16 cellular contexts compared by ENCODE assay signal in the genomic region with DNA sequence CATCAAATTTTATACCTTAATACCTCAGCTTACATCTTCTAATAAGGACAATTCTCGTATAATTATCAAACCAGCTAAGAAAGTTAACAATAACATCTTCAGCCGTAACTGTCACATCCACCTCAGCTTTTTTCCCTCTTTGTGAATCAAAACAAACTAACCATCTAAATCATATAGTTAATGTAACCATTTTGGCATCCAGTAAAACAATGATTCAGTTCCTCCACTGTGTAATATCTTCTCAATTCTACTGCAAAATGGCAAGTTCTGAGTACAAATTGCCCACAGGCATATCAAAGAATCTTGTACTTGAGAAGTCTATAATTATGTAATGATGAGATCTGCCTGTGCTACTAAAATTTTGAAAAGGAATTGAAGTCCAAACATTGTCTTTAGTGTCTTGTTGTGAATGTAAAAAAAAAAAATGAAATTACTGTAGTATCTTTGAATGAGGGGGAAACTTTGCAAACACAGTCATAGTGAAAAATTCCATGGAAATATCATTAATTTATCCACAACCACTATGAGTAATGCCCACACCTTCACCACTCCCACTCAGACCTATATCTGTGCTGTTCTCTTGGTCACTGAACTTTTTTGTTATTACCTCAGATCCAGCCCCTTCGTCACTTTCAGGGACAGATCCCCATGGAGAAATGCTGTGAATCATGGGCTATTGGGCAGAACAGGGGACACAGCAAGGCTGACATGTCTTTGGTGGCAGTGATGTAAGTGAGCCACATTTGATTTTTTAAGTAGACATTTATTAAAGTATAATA.
DNase-seq lines count a peak whose midpoint lies in the region; ATAC-seq and TF ChIP-seq lines count a peak whose summit lies in the region.
"Had no signal": no experiment of that assay in that cellular context is flagged by ENCODE, and none has a peak within 500 bp of the region (broad histone marks: within the 10 kb centered on the region; RNA-seq: fewer than 3 reads in every experiment).

No MANE protein-coding gene starts in this region.

- H3K36me3 Mint-ChIP-seq in endodermal cell (ENCODE audit: low read depth): no peaks in the 10 kb centered on the region
- H3K36me3 Mint-ChIP-seq in stimulated activated effector memory CD8-positive, alpha-beta T cell treated with anti-CD3 and anti-CD28 coated beads, Interleukin-12 subunit alpha, Interleukin-12 subunit beta, amount 100 ng/mL, for 72 hours: no peaks in the 10 kb centered on the region
- H3K36me3 Mint-ChIP-seq: CD8-positive, alpha-beta memory T cell had no signal

- no peak overlapping the region for H3K4me2 ChIP-seq in hepatocyte

- H3K27ac Mint-ChIP-seq in endodermal cell: no peak overlapping the region
- H3K27ac Mint-ChIP-seq in stimulated activated effector memory CD8-positive, alpha-beta T cell treated with anti-CD3 and anti-CD28 coated beads, Interleukin-12 subunit alpha, Interleukin-12 subunit beta, amount 100 ng/mL, for 72 hours: no peak overlapping the region
- H3K27ac Mint-ChIP-seq: CD8-positive, alpha-beta memory T cell had no signal

- H3K9me3 ChIP-seq in RWPE2 (ENCODE audit: severe bottlenecking): no peaks in the 10 kb centered on the region
- H3K9me3 ChIP-seq in endodermal cell (ENCODE audit: control insufficient read depth, low read length): peaks cover 11% of the 10 kb centered on the region
- no peaks in the 10 kb centered on the region for H3K9me3 ChIP-seq in hepatocyte (ENCODE audit: low read depth)
- H3K9me3 ChIP-seq: Peyer's patch had no signal

- peaks cover 12% of the 10 kb centered on the region for H3K4me1 ChIP-seq in RWPE2 (ENCODE audit: insufficient read depth, poor library complexity, severe bottlenecking)
- H3K4me1 ChIP-seq in endodermal cell (ENCODE audit: control insufficient read depth, insufficient read depth, low read length): no peaks in the 10 kb centered on the region
- H3K4me1 ChIP-seq in hepatocyte (ENCODE audit: insufficient read depth): no peaks in the 10 kb centered on the region
- H3K4me1 ChIP-seq: Peyer's patch had no signal

- H3K9me3 Mint-ChIP-seq in endodermal cell: peaks cover 7% of the 10 kb centered on the region
- H3K9me3 Mint-ChIP-seq in stimulated activated effector memory CD8-positive, alpha-beta T cell treated with anti-CD3 and anti-CD28 coated beads, Interleukin-12 subunit alpha, Interleukin-12 subunit beta, amount 100 ng/mL, for 72 hours: peaks cover 11% of the 10 kb centered on the region

- H3K36me3 ChIP-seq in RWPE2 (ENCODE audit: low read depth) (no peaks in the 10 kb centered on the region), endodermal cell (ENCODE audit: control insufficient read depth, insufficient read depth, low read length) (no peaks in the 10 kb centered on the region), hepatocyte (replicated peaks; ENCODE audit: insufficient read depth, low read depth) (no peaks in the 10 kb centered on the region)
- H3K36me3 ChIP-seq: Peyer's patch had no signal

- H3K4me3 Mint-ChIP-seq in endodermal cell: no peak overlapping the region
- H3K4me3 Mint-ChIP-seq in stimulated activated effector memory CD8-positive, alpha-beta T cell treated with anti-CD3 and anti-CD28 coated beads, Interleukin-12 subunit alpha, Interleukin-12 subunit beta, amount 100 ng/mL, for 72 hours: no peak overlapping the region
- H3K4me3 Mint-ChIP-seq: CD8-positive, alpha-beta memory T cell had no signal

- TF ChIP-seq CTCF in RWPE2 (IDR thresholded peaks at IDR 0.05; ENCODE audit: poor library complexity, severe bottlenecking): no peak
- no peak for TF ChIP-seq CTCF in endodermal cell (conservative IDR thresholded peaks at IDR 0.05)
- no peak for TF ChIP-seq CTCF in hepatocyte (IDR thresholded peaks at IDR 0.05; ENCODE audit: poor library complexity)

- H3K79me2 ChIP-seq in hepatocyte: no peaks in the 10 kb centered on the region

- no peak overlapping the region for H2AFZ ChIP-seq in hepatocyte

- no peak overlapping the region for H3K4me3 ChIP-seq in RWPE2 (ENCODE audit: severe bottlenecking)
- H3K4me3 ChIP-seq in endodermal cell (ENCODE audit: low read length): peak overlapping the region; percentile 14
- H3K4me3 ChIP-seq in hepatocyte: no peak overlapping the region
- H3K4me3 ChIP-seq: Peyer's patch had no signal

- no peaks in the 10 kb centered on the region for H3K9me2 ChIP-seq in hepatocyte (replicated peaks; ENCODE audit: insufficient read depth)

- DNase-seq in stimulated activated CD4-positive, alpha-beta T cell treated with anti-CD3 and anti-CD28 coated beads, Interleukin-1b, Interleukin-23, amount 100 ng/mL, for 48 hours: peak; percentile 5
- DNase-seq in stimulated activated CD4-positive, alpha-beta T cell treated with anti-CD3 and anti-CD28 coated beads, Interleukin-4, amount 100 ng/mL, for 4 hours: no peak
- DNase-seq in RWPE2 (ENCODE audit: low spot score) (no peak), endodermal cell (no peak), NCI-H1436 (lab: John Stamatoyannopoulos, UW) (no peak), hepatocyte (ENCODE audit: low spot score) (no peak)
- no peak for DNase-seq in stimulated activated effector memory CD8-positive, alpha-beta T cell treated with anti-CD3 and anti-CD28 coated beads, Interleukin-12 subunit alpha, Interleukin-12 subunit beta, amount 100 ng/mL, for 72 hours (ENCODE audit: low spot score in 2 of 2)
- DNase-seq: CD8-positive, alpha-beta memory T cell; EL; KBM-7; NCI-H1105; NCI-H187 treated with DMSO at 0.1 percent for 48 hours; NCI-H446 treated with DMSO at 0.1 percent for 48 hours; NCI-H774; Peyer's patch; SIG-M5 had no signal

- H3K27me3 ChIP-seq in RWPE2 (ENCODE audit: insufficient read depth, poor library complexity, severe bottlenecking) (no peaks in the 10 kb centered on the region), endodermal cell (ENCODE audit: control insufficient read depth, insufficient read depth, low read length, poor library complexity, severe bottlenecking) (no peaks in the 10 kb centered on the region), hepatocyte (no peaks in the 10 kb centered on the region)
- H3K27me3 ChIP-seq: Peyer's patch had no signal

- H3K27ac ChIP-seq in RWPE2 (ENCODE audit: poor library complexity, severe bottlenecking) (peak overlapping the region; percentile 12), endodermal cell (ENCODE audit: low read depth, low read length) (no peak overlapping the region), hepatocyte (no peak overlapping the region)
- H3K27ac ChIP-seq: Peyer's patch had no signal

- no peaks in the 10 kb centered on the region for H4K20me1 ChIP-seq in hepatocyte (ENCODE audit: insufficient read depth, poor library complexity, severe bottlenecking)

- H3K27me3 Mint-ChIP-seq in endodermal cell (ENCODE audit: insufficient read depth): no peaks in the 10 kb centered on the region
- H3K27me3 Mint-ChIP-seq: CD8-positive, alpha-beta memory T cell had no signal

- peak; percentile 58 for ATAC-seq in RWPE2 (ENCODE audit: low read depth)
- ATAC-seq in stimulated activated effector memory CD8-positive, alpha-beta T cell treated with anti-CD3 and anti-CD28 coated beads, Interleukin-12 subunit alpha, Interleukin-12 subunit beta, amount 100 ng/mL, for 72 hours: peak; percentile 51

- H3K4me1 Mint-ChIP-seq in endodermal cell: peaks cover 11% of the 10 kb centered on the region
- no peaks in the 10 kb centered on the region for H3K4me1 Mint-ChIP-seq in stimulated activated effector memory CD8-positive, alpha-beta T cell treated with anti-CD3 and anti-CD28 coated beads, Interleukin-12 subunit alpha, Interleukin-12 subunit beta, amount 100 ng/mL, for 72 hours
- H3K4me1 Mint-ChIP-seq: CD8-positive, alpha-beta memory T cell had no signal

- 67 to 95% methylated on average over 1 to 3 of the region's 3 CpGs for WGBS in endodermal cell (ENCODE audit: insufficient coverage in 1 of 2, insufficient read length in 1 of 2), 2 experiments
- WGBS in hepatocyte (ENCODE audit: low lambda C conversion rate, missing lambda C conversion rate): 84% methylated on average over 3 of the region's 3 CpGs

- no peak overlapping the region for H3K9ac ChIP-seq in endodermal cell (ENCODE audit: extremely low read depth, low read length, poor library complexity, severe bottlenecking)
